Comparison of ENCODE assay signal across 8 cellular contexts in genomic region chr1:53739109-53739681, GRCh38. TPM values are rescaled to one million over a fixed set of nuclear protein-coding genes. Genes with fewer than 3 reads are reported as not detected.
DNase-seq lines count a peak whose midpoint lies in the region; ATAC-seq and TF ChIP-seq lines count a peak whose summit lies in the region.

Gene GLIS1 (minus strand): TSS chr1:53739164. CDS start chr1:53738064, 1,100 bp downstream.

- H3K27me3 ChIP-seq in ectodermal cell (ENCODE audit: control insufficient read depth, insufficient read depth, low read length, poor library complexity, severe bottlenecking) (peaks cover 73% of the 10 kb centered on the region), lung (ENCODE audit: control insufficient read depth, insufficient read depth) (peaks cover 13% of the 10 kb centered on the region)

- DNase-seq in AG08396 (ENCODE audit: low spot score): peak; percentile 99
- DNase-seq in NCI-H2107 (lab: John Stamatoyannopoulos, UW): peak; percentile 7
- DNase-seq in activated CD4-positive, CD25-positive, alpha-beta regulatory T cell treated with anti-CD3 and anti-CD28 coated beads, Interleukin-2, amount 50 U/mL, for 72 hours: peak; percentile 63
- peak; percentile 72 for DNase-seq in lung (ENCODE audit: low spot score)
- DNase-seq in stimulated activated CD4-positive, alpha-beta T cell treated with anti-CD3 and anti-CD28 coated beads, Interleukin-4, amount 100 ng/mL, for 48 hours (ENCODE audit: low read depth in 2 of 2): peak; percentile 42 to 54

- H3K27ac ChIP-seq in ectodermal cell (ENCODE audit: insufficient read depth, low read depth, low read length, poor library complexity, severe bottlenecking) (no peak within 1 kb of the TSS), lung (ENCODE audit: low read depth in 1 of 2, low read length in 1 of 2) (no peak within 1 kb of the TSS)

- no peaks in the 10 kb centered on the region for H3K36me3 ChIP-seq in ectodermal cell (ENCODE audit: control insufficient read depth, insufficient read depth, low read length)
- no peaks in the 10 kb centered on the region for H3K36me3 ChIP-seq in lung (ENCODE audit: control insufficient read depth in 2 of 2, insufficient read depth in 2 of 2, low read length in 2 of 2)

- ATAC-seq in GM18858 (IDR thresholded peaks at IDR 0.05; ENCODE audit: unreplicated experiment) (peak; percentile 82), HG03045 (IDR thresholded peaks at IDR 0.05; ENCODE audit: unreplicated experiment) (peak; percentile 95), lung (ENCODE audit: insufficient read depth, low FRiP score) (peak; percentile 95)

- H3K4me3 ChIP-seq in ectodermal cell (ENCODE audit: insufficient read depth, low read depth, low read length) (peak within 1 kb of the TSS; percentile 37), lung (peak within 1 kb of the TSS; percentile 36)

- H3K4me1 ChIP-seq in ectodermal cell (ENCODE audit: control insufficient read depth, insufficient read depth, low read length): peaks cover 8% of the 10 kb centered on the region
- H3K4me1 ChIP-seq in lung (ENCODE audit: control insufficient read depth in 2 of 2, insufficient read depth in 2 of 2, low read length in 2 of 2): peaks cover 0 to 10% of the 10 kb centered on the region in 2 donors

- WGBS in ectodermal cell, 2 experiments: 0 to 1% methylated on average over 73 of the region's 73 CpGs
- 1 to 3% methylated on average over 14 to 73 of the region's 73 CpGs for WGBS in lung, 2 donors

- no peak for TF ChIP-seq CTCF in lung (IDR thresholded peaks at IDR 0.05; ENCODE audit: control extremely low read depth, extremely low read depth)

- H3K9me3 ChIP-seq in ectodermal cell (ENCODE audit: control insufficient read depth, low read length) (no peaks in the 10 kb centered on the region), lung (ENCODE audit: control insufficient read depth in 2 of 2, insufficient read depth in 1 of 2, low read length in 1 of 2) (peaks cover 0 to 6% of the 10 kb centered on the region in 2 donors)

RNA-seq across cellular contexts. Expression of gene GLIS1, which starts in this region (rescaled TPM):
- not detected for polyA plus RNA-seq in ectodermal cell (2013, experiment 1 of 4)
- not detected for polyA plus RNA-seq in ectodermal cell (2013, experiment 2 of 4)
- 0.27 TPM for polyA plus RNA-seq in ectodermal cell (2013, experiment 3 of 4)
- polyA plus RNA-seq in ectodermal cell (2013, experiment 4 of 4): 0.20 TPM
- under 1 TPM; 0.17 to 0.18 TPM for total RNA-seq in lung
- under 1 TPM in 1 of 2 donors, not detected in 1; 0.05 TPM for polyA plus RNA-seq in lung

Comparison
In these comparisons a context has a peak if more than half of its experiments do, and no peak if none do; other contexts are left out.
1. Peak in DNase-seq, ATAC-seq and H3K4me3 ChIP-seq in lung; RNA of the gene not detected or under 1 TPM.
2. DNase-seq: peak in every context shown above with its lines; median percentile 99 in AG08396; 72 in lung; 63 in activated CD4-positive, CD25-positive, alpha-beta regulatory T cell treated with anti-CD3 and anti-CD28 coated beads, Interleukin-2, amount 50 U/mL, for 72 hours; 48 in stimulated activated CD4-positive, alpha-beta T cell treated with anti-CD3 and anti-CD28 coated beads, Interleukin-4, amount 100 ng/mL, for 48 hours; 7 in NCI-H2107.